Comparison of ENCODE assay signal across 33 cellular contexts in genomic region chr1:55000110-55000815, GRCh38. TPM values are rescaled to one million over a fixed set of nuclear protein-coding genes. Genes with fewer than 3 reads are reported as not detected.
"Had no signal": no experiment of that assay in that cellular context is flagged by ENCODE, and none has a peak within 500 bp of the region (broad histone marks: within the 10 kb centered on the region; RNA-seq: fewer than 3 reads in every experiment).

No MANE protein-coding gene starts in this region.

- H3K27ac ChIP-seq: colonic mucosa, epithelial cell of prostate, esophagus squamous epithelium, gastrocnemius medialis, heart right ventricle, left lung, lower lobe of right lung had no signal

- H3K36me3 ChIP-seq: colonic mucosa, esophagus squamous epithelium, gastrocnemius medialis, heart right ventricle, left lung, lower lobe of right lung had no signal

- FAIRE-seq: endometrium, islet of Langerhans, keratinocyte had no signal

- H3K9me3 ChIP-seq: colonic mucosa, esophagus squamous epithelium, gastrocnemius medialis, heart right ventricle, left lung, lower lobe of right lung had no signal

- ATAC-seq: effector memory CD8-positive, alpha-beta T cell; esophagus mucosa; gastrocnemius medialis; heart right ventricle; left colon; left lung; left ventricle myocardium superior; lower lobe of right lung had no signal

- H3K4me1 ChIP-seq: colonic mucosa had no signal

- H3K4me3 ChIP-seq: colonic mucosa, esophagus squamous epithelium, gastrocnemius medialis, heart right ventricle, left lung, lower lobe of right lung had no signal

- DNase-seq: colonic mucosa; cortex of kidney; effector CD8-positive, alpha-beta T cell; effector memory CD8-positive, alpha-beta T cell; endodermal cell; erythroblast; esophagus squamous epithelium; foreskin fibroblast; foreskin melanocyte; gastrocnemius medialis; glutamatergic neuron; head of caudate nucleus; heart right ventricle; hippocampal formation; kidney glomerular epithelial cell; left colon; left lung; left ventricle myocardium superior; lower lobe of right lung; mesendoderm; midbrain had no signal

RNA-seq across cellular contexts. Expression of gene BSND, which starts 1.5 kb away (rescaled TPM):
- total RNA-seq: chondrocyte, colonic mucosa, dermis microvascular lymphatic vessel endothelial cell, esophagus mucosa, esophagus squamous epithelium, gastrocnemius medialis, glomerular endothelial cell, heart right ventricle, left colon, left lung, left ventricle myocardium superior, lower leg skin, lower lobe of right lung, lung microvascular endothelial cell, mononuclear cell, mucosa of gallbladder had no signal
- polyA plus RNA-seq: heart right ventricle, keratinocyte had no signal

RNA-seq across cellular contexts. Expression of gene TMEM61, which starts 19.8 kb away (rescaled TPM):
- total RNA-seq: chondrocyte, endodermal cell, glomerular endothelial cell, lung microvascular endothelial cell, mononuclear cell had no signal

RNA-seq across cellular contexts. Expression of gene PCSK9, which starts 39.1 kb away (rescaled TPM):
- total RNA-seq: left ventricle myocardium superior, lung microvascular endothelial cell, mononuclear cell had no signal
